In the genomic region with DNA sequence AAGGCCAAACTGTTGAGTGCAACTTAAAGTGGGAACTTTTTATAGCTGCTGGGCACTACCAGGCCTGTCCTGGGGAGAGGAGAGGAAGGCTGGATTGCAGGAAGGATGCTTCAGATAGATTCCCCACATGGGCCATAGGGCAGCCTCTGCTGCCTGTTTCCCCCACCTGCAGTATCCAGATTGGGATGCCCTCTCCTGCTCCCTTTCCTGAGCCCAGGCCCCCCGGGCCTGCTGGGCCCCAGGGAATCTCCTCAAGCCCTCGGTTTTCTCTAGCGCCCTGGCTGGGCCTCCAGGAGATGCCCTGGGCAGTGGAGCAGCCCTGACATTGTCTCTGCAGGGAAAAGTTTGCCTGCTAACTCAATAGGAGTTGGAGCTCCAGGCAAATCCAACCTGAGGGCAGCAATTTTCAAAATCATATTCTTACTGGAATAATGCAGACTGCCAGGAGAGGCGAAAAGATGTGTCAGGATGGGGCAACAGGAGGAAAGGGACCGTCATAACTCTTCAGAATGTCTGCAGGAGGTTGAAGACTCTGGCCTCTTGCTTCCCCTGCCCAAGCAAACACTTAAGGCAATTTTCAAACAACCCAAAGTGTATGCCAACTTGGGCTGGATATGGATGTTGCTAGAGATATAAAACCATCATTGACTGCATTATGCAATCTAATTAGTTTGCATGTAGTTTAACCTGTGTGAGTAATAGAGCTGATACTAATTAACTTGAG, we compare ENCODE assay signal across 8 cellular contexts. TPM values are rescaled to one million over a fixed set of nuclear protein-coding genes. Genes with fewer than 3 reads are reported as not detected.
A peak's percentile ranks its signal among the peaks of the same experiment; 100 is the strongest.
DNase-seq lines count a peak whose midpoint lies in the region; ATAC-seq and TF ChIP-seq lines count a peak whose summit lies in the region.
"Had no signal": no experiment of that assay in that cellular context is flagged by ENCODE, and none has a peak within 500 bp of the region (broad histone marks: within the 10 kb centered on the region; RNA-seq: fewer than 3 reads in every experiment).

No MANE protein-coding gene starts in this region.

- H3K36me3 ChIP-seq in HUES64 (ENCODE audit: insufficient read depth, low read length), result no peaks in the 10 kb centered on the region; the same call in 1 of the 2 replicates
- peaks cover 0 to 2% of the 10 kb centered on the region in 2 donors for H3K36me3 ChIP-seq in lung (ENCODE audit: control insufficient read depth in 2 of 2, insufficient read depth in 2 of 2, low read length in 2 of 2)
- H3K36me3 ChIP-seq in tibial artery, result peaks cover 50 to 72% (median 54%) of the 10 kb centered on the region in 3 donors

- H3K9me3 ChIP-seq in HUES64 (ENCODE audit: insufficient read depth, low read depth, low read length) (no peaks in the 10 kb centered on the region), lung (ENCODE audit: control insufficient read depth in 2 of 2, insufficient read depth in 1 of 2, low read length in 1 of 2) (peaks cover 0 to 5% of the 10 kb centered on the region in 2 donors), tibial artery (no peaks in the 10 kb centered on the region)

- H3K27me3 ChIP-seq in HUES64 (ENCODE audit: insufficient read depth, low read length), result peaks cover 96% of the 10 kb centered on the region
- H3K27me3 ChIP-seq in lung (ENCODE audit: control insufficient read depth, insufficient read depth), result no peaks in the 10 kb centered on the region
- H3K27me3 ChIP-seq in tibial artery, result no peaks in the 10 kb centered on the region

- peaks cover 62% of the 10 kb centered on the region for H3K4me1 ChIP-seq in HUES64 (ENCODE audit: insufficient read depth, low read length)
- peaks cover 0 to 6% of the 10 kb centered on the region in 2 donors for H3K4me1 ChIP-seq in lung (ENCODE audit: control insufficient read depth in 2 of 2, insufficient read depth in 2 of 2, low read length in 2 of 2)
- H3K4me1 ChIP-seq in tibial artery, result peaks cover 0 to 6% (median 0%) of the 10 kb centered on the region in 4 donors

- intact Hi-C loops in tibial artery (cut with DNase I; ENCODE audit: low total_unique reads), result loop anchor here (10.0 kb wide), 2 partner anchors 1160 to 1490 kb away; no protein-coding TSS in a partner anchor

- 0 out of 2 replicates have a peak overlapping the region, but pooled peaks have one; percentile 5 for H3K9ac ChIP-seq in HUES64 (ENCODE audit: low read depth, low read length)

- TF ChIP-seq CTCF in cardiac fibroblast (IDR thresholded peaks at IDR 0.05; ENCODE audit: low read depth, low read length) (no peak), lung (IDR thresholded peaks at IDR 0.05; ENCODE audit: control extremely low read depth, extremely low read depth) (no peak), tibial artery (IDR thresholded peaks at IDR 0.05) (no peak)

- DNase-seq in cardiac fibroblast (ENCODE audit: low read depth in 2 of 2), result peak in 1 of 2 donors; percentile 49
- peak; percentile 27 for DNase-seq in lung (ENCODE audit: low spot score)
- peak in 1 of 2 donors; percentile 63 for DNase-seq in tibial artery
- no peak for DNase-seq in T1000 (lab: John Stamatoyannopoulos, UW)
- DNase-seq: NCI-H2227 treated with DMSO at 0.1 percent for 48 hours had no signal

- H3K27ac ChIP-seq in HUES64 (ENCODE audit: low read depth, low read length) (no peak overlapping the region), lung (ENCODE audit: low read depth in 1 of 2, low read length in 1 of 2) (peak overlapping the region; percentile 70 to 91), tibial artery (peak overlapping the region; percentile 97 to 99)

- ATAC-seq in lung (ENCODE audit: insufficient read depth, low FRiP score) (no peak), HG02870 (IDR thresholded peaks at IDR 0.05; ENCODE audit: unreplicated experiment) (no peak), HG03280 (IDR thresholded peaks at IDR 0.05; ENCODE audit: unreplicated experiment) (no peak)

- H3K4me3 ChIP-seq in HUES64 (ENCODE audit: low read length) (peak overlapping the region; percentile 51; the same call in 1 of the 2 replicates), cardiac fibroblast (replicated peaks in 1 of 2; ENCODE audit: low read depth in 2 of 2, low read length in 2 of 2) (peak overlapping the region; percentile 83 to 92), lung (peak overlapping the region; percentile 70), tibial artery (peak overlapping the region; percentile 92 to 97)

- WGBS in HUES64, result 22% methylated on average over 5 of the region's 5 CpGs
- WGBS in lung, 2 donors, result 29 to 37% methylated on average over 5 of the region's 5 CpGs

RNA-seq across cellular contexts. Expression of a gene that starts 4.4 kb away (rescaled TPM):
- 5.0 TPM for polyA plus RNA-seq in HUES64 (2013, experiment 1 of 2)
- 8.1 TPM for polyA plus RNA-seq in HUES64 (2013, experiment 2 of 2)
- 10 to 100 TPM; 41.9 to 73.5 TPM for total RNA-seq in lung
- polyA plus RNA-seq in lung, result 10 to 100 TPM; 15.0 to 28.9 TPM
